Comparison of ENCODE assay signal across 23 cellular contexts in genomic region chr13:107742544-107742943, GRCh38.
DNase-seq lines count a peak whose midpoint lies in the region; ATAC-seq and TF ChIP-seq lines count a peak whose summit lies in the region.
"Had no signal": no experiment of that assay in that cellular context is flagged by ENCODE, and none has a peak within 500 bp of the region (broad histone marks: within the 10 kb centered on the region; RNA-seq: fewer than 3 reads in every experiment).

No MANE protein-coding gene starts in this region.

- H3K9me3 Mint-ChIP-seq in T-helper 2 cell treated with Interferon-gamma antibody and Interleukin-4, amounts not matched to agents 5 μg/mL and 100 μg/mL, for 36 hours = peaks cover 11% of the 10 kb centered on the region
- peaks cover 11% of the 10 kb centered on the region for H3K9me3 Mint-ChIP-seq in stimulated activated effector memory CD8-positive, alpha-beta T cell treated with anti-CD3 and anti-CD28 coated beads, Interleukin-12 subunit alpha, Interleukin-12 subunit beta, amount 100 ng/mL, for 72 hours

- no peaks in the 10 kb centered on the region for H3K27me3 ChIP-seq in AG04450 (ENCODE audit: control insufficient read depth, insufficient read depth, low read length)
- H3K27me3 ChIP-seq: SJCRH30 had no signal

- H3K4me3 ChIP-seq in AG04450 (ENCODE audit: low read depth, low read length) = no peak overlapping the region
- H3K4me3 ChIP-seq: PC-9, SJCRH30 had no signal

- ATAC-seq in HG03432 (IDR thresholded peaks at IDR 0.05; ENCODE audit: unreplicated experiment) = peak; percentile 65
- no peak for ATAC-seq in stimulated activated effector memory CD8-positive, alpha-beta T cell treated with anti-CD3 and anti-CD28 coated beads, Interleukin-12 subunit alpha, Interleukin-12 subunit beta, amount 100 ng/mL, for 72 hours
- ATAC-seq: HepG2 had no signal

- H3K27ac Mint-ChIP-seq in T-helper 2 cell treated with Interferon-gamma antibody and Interleukin-4, amounts not matched to agents 5 μg/mL and 100 μg/mL, for 36 hours = no peak overlapping the region
- H3K27ac Mint-ChIP-seq in stimulated activated effector memory CD8-positive, alpha-beta T cell treated with anti-CD3 and anti-CD28 coated beads, Interleukin-12 subunit alpha, Interleukin-12 subunit beta, amount 100 ng/mL, for 72 hours = no peak overlapping the region
- H3K27ac Mint-ChIP-seq: B cell; CD4-positive, CD25-positive, alpha-beta regulatory T cell had no signal

- H3K4me3 Mint-ChIP-seq in T-helper 2 cell treated with Interferon-gamma antibody and Interleukin-4, amounts not matched to agents 5 μg/mL and 100 μg/mL, for 36 hours = no peak overlapping the region
- no peak overlapping the region for H3K4me3 Mint-ChIP-seq in stimulated activated effector memory CD8-positive, alpha-beta T cell treated with anti-CD3 and anti-CD28 coated beads, Interleukin-12 subunit alpha, Interleukin-12 subunit beta, amount 100 ng/mL, for 72 hours
- H3K4me3 Mint-ChIP-seq: B cell; CD4-positive, CD25-positive, alpha-beta regulatory T cell had no signal

- POLR2A ChIA-PET in AG04450 (lab: Yijun Ruan, JAX) = no interaction called here

- H3K9me3 ChIP-seq in AG04450 (ENCODE audit: control insufficient read depth, insufficient read depth, low read length) = no peaks in the 10 kb centered on the region
- H3K9me3 ChIP-seq: SJCRH30 had no signal

- CTCF ChIA-PET in AG04450 (lab: Charles Lee) = no interaction called here

- H3K4me1 Mint-ChIP-seq in T-helper 2 cell treated with Interferon-gamma antibody and Interleukin-4, amounts not matched to agents 5 μg/mL and 100 μg/mL, for 36 hours (ENCODE audit: low read depth) = no peaks in the 10 kb centered on the region
- H3K4me1 Mint-ChIP-seq in stimulated activated effector memory CD8-positive, alpha-beta T cell treated with anti-CD3 and anti-CD28 coated beads, Interleukin-12 subunit alpha, Interleukin-12 subunit beta, amount 100 ng/mL, for 72 hours = no peaks in the 10 kb centered on the region
- H3K4me1 Mint-ChIP-seq: B cell; CD4-positive, CD25-positive, alpha-beta regulatory T cell had no signal

- no peaks in the 10 kb centered on the region for H3K27me3 Mint-ChIP-seq in T-helper 2 cell treated with Interferon-gamma antibody and Interleukin-4, amounts not matched to agents 5 μg/mL and 100 μg/mL, for 36 hours (ENCODE audit: low read depth)
- H3K27me3 Mint-ChIP-seq: B cell; CD4-positive, CD25-positive, alpha-beta regulatory T cell had no signal

- no peak for DNase-seq in AG04450 (ENCODE audit: low read depth, low spot score)
- peak; percentile 19 for DNase-seq in iris pigment epithelial cell (ENCODE audit: low read depth)
- DNase-seq in HuH-7.5 (ENCODE audit: low spot score) = no peak
- no peak for DNase-seq in T-helper 2 cell treated with Interferon-gamma antibody and Interleukin-4, amounts not matched to agents 5 μg/mL and 100 μg/mL, for 36 hours (ENCODE audit: low spot score)
- no peak for DNase-seq in NCI-H187 (lab: John Stamatoyannopoulos, UW)
- DNase-seq in stimulated activated effector memory CD8-positive, alpha-beta T cell treated with anti-CD3 and anti-CD28 coated beads, Interleukin-12 subunit alpha, Interleukin-12 subunit beta, amount 100 ng/mL, for 72 hours (ENCODE audit: low spot score in 2 of 2) = no peak
- DNase-seq: CD4-positive, CD25-positive, alpha-beta regulatory T cell; COR-L47; DMS 273 treated with DMSO at 0.1 percent for 48 hours; DND-41; MV-4-11; NCI-H1417; NCI-H1930; NCI-H345; NCI-H524 treated with DMSO at 0.1 percent for 48 hours; SJCRH30 had no signal

- H3K27ac ChIP-seq in AG04450 (ENCODE audit: low read depth, low read length) (no peak overlapping the region), VCaP (peak overlapping the region; percentile 69)
- H3K27ac ChIP-seq: 22Rv1, KMS-11, PC-9, SJCRH30 had no signal

- TF ChIP-seq CTCF in AG04450 (IDR thresholded peaks at IDR 0.05; ENCODE audit: low read depth, low read length) (0 out of 2 replicates have a peak, but pooled peaks have one; percentile 17), VCaP (conservative IDR thresholded peaks at IDR 0.05) (no peak)

- H3K36me3 Mint-ChIP-seq in T-helper 2 cell treated with Interferon-gamma antibody and Interleukin-4, amounts not matched to agents 5 μg/mL and 100 μg/mL, for 36 hours (ENCODE audit: low read depth) = no peaks in the 10 kb centered on the region
- H3K36me3 Mint-ChIP-seq in stimulated activated effector memory CD8-positive, alpha-beta T cell treated with anti-CD3 and anti-CD28 coated beads, Interleukin-12 subunit alpha, Interleukin-12 subunit beta, amount 100 ng/mL, for 72 hours = no peaks in the 10 kb centered on the region
- H3K36me3 Mint-ChIP-seq: CD4-positive, CD25-positive, alpha-beta regulatory T cell had no signal
